In genomic region chr13:43551897-43552456, GRCh38 we compare ENCODE assay signal across 19 cellular contexts.
DNase-seq lines count a peak whose midpoint lies in the region; ATAC-seq and TF ChIP-seq lines count a peak whose summit lies in the region.
"Had no signal": no experiment of that assay in that cellular context is flagged by ENCODE, and none has a peak within 500 bp of the region (broad histone marks: within the 10 kb centered on the region; RNA-seq: fewer than 3 reads in every experiment).

No MANE protein-coding gene starts in this region.

- H4K8ac ChIP-seq in mesendoderm (ENCODE audit: low read depth, low read length), result no peak overlapping the region

- no peak overlapping the region for H2AK5ac ChIP-seq in mesendoderm (ENCODE audit: low read length)

- no peak overlapping the region for H3K23ac ChIP-seq in mesendoderm (ENCODE audit: low read length)

- ATAC-seq in GM19463 (IDR thresholded peaks at IDR 0.05; ENCODE audit: unreplicated experiment) (peak; percentile 77), HG03457 (IDR thresholded peaks at IDR 0.05; ENCODE audit: unreplicated experiment) (no peak)
- no peak for ATAC-seq in activated CD4-positive, CD25-positive, alpha-beta regulatory T cell treated with anti-CD3 and anti-CD28 coated beads, Interleukin-2, amount 50 U/mL, for 24 hours
- ATAC-seq: HepG2, Panc1 had no signal

- no peaks in the 10 kb centered on the region for H3K27me3 ChIP-seq in mesendoderm (ENCODE audit: insufficient read depth, low read length, poor library complexity)
- no peaks in the 10 kb centered on the region for H3K27me3 ChIP-seq in CD8-positive, alpha-beta memory T cell (ENCODE audit: insufficient read depth, low read length, poor library complexity, severe bottlenecking)
- H3K27me3 ChIP-seq: SJCRH30 had no signal

- H2BK15ac ChIP-seq in mesendoderm (replicated peaks; ENCODE audit: low read depth), result peak overlapping the region; percentile 36

- H3K18ac ChIP-seq in mesendoderm (ENCODE audit: low read length), result no peak overlapping the region

- POLR2A ChIA-PET in CD8-positive, alpha-beta memory T cell (lab: Charles Lee), result no interaction called here

- peaks cover 2% of the 10 kb centered on the region for H3K4me1 ChIP-seq in mesendoderm (ENCODE audit: control insufficient read depth, low read depth, low read length)
- no peaks in the 10 kb centered on the region for H3K4me1 ChIP-seq in CD8-positive, alpha-beta memory T cell (ENCODE audit: insufficient read depth, low read length)
- H3K4me1 ChIP-seq: SJCRH30 had no signal

- H3K9ac ChIP-seq in mesendoderm (ENCODE audit: low read length), result no peak overlapping the region

- H3K27ac ChIP-seq in mesendoderm (ENCODE audit: low read depth, low read length), result no peak overlapping the region
- no peak overlapping the region for H3K27ac ChIP-seq in CD8-positive, alpha-beta memory T cell (ENCODE audit: low read depth, low read length)
- H3K27ac ChIP-seq: SJCRH30 had no signal

- H3K9me3 ChIP-seq in CD8-positive, alpha-beta memory T cell (ENCODE audit: low read length), result no peaks in the 10 kb centered on the region
- H3K9me3 ChIP-seq: SJCRH30 had no signal

- no peak overlapping the region for H3K56ac ChIP-seq in mesendoderm (ENCODE audit: low read length)

- no peak for TF ChIP-seq CTCF in Calu3 (IDR thresholded peaks at IDR 0.05; ENCODE audit: unreplicated experiment)

- no peaks in the 10 kb centered on the region for H3K27me3 Mint-ChIP-seq in Calu3 (ENCODE audit: unreplicated experiment)
- H3K27me3 Mint-ChIP-seq in CD8-positive, alpha-beta memory T cell, result peaks cover 3 to 9% of the 10 kb centered on the region in 2 donors

- H3K79me2 ChIP-seq in mesendoderm (ENCODE audit: control insufficient read depth, insufficient read depth, low read length), result no peaks in the 10 kb centered on the region

- no peaks in the 10 kb centered on the region for H3K36me3 ChIP-seq in mesendoderm (ENCODE audit: control insufficient read depth, insufficient read depth, low read length)
- no peaks in the 10 kb centered on the region for H3K36me3 ChIP-seq in CD8-positive, alpha-beta memory T cell (ENCODE audit: insufficient read depth, low read length)
- H3K36me3 ChIP-seq: SJCRH30 had no signal

- H2BK120ac ChIP-seq in mesendoderm (ENCODE audit: low read depth, low read length), result no peak overlapping the region

- no peak overlapping the region for H2BK5ac ChIP-seq in mesendoderm (ENCODE audit: low read length)

- BruUV-seq in Calu3 (replicated peaks; lab: Mats Ljungman, UMichigan), result no TSS peak

- intact Hi-C loops in Calu3 (cut with micrococcal nuclease; ENCODE audit: unreplicated experiment), result no loop called here

- no peaks in the 10 kb centered on the region for H3K36me3 Mint-ChIP-seq in Calu3 (ENCODE audit: insufficient read depth, unreplicated experiment)
- H3K36me3 Mint-ChIP-seq in CD8-positive, alpha-beta memory T cell, result no peaks in the 10 kb centered on the region
- H3K36me3 Mint-ChIP-seq: CD14-positive monocyte had no signal

- CTCF ChIA-PET in Calu3 (lab: Charles Lee), result interaction anchor here (0.8 to 1.4 kb wide), 2 partner anchors 8 to 249 kb away, joined by 3 to 7 read pairs; no protein-coding TSS in a partner anchor
- CTCF ChIA-PET in CD8-positive, alpha-beta memory T cell (lab: Charles Lee), result no interaction called here

- DNase-seq in Calu3 (peak; percentile 21), SW480 (ENCODE audit: low spot score) (peak; percentile 12), mesendoderm (no peak), SKM-1 (lab: John Stamatoyannopoulos, UW; ENCODE audit: unreplicated experiment) (no peak)
- no peak for DNase-seq in CD8-positive, alpha-beta memory T cell
- DNase-seq: 8988T, EL, KBM-7, NCI-H1417, NCI-H187, NCI-H226, NCI-H524, SJCRH30 had no signal

- no peaks in the 10 kb centered on the region for H3K9me3 Mint-ChIP-seq in Calu3 (ENCODE audit: low read depth, unreplicated experiment)
- no peaks in the 10 kb centered on the region for H3K9me3 Mint-ChIP-seq in CD8-positive, alpha-beta memory T cell
- H3K9me3 Mint-ChIP-seq: CD14-positive monocyte had no signal

- H3K79me1 ChIP-seq in mesendoderm (ENCODE audit: low read length), result no peaks in the 10 kb centered on the region

- H3K4me1 Mint-ChIP-seq in Calu3 (ENCODE audit: low read depth, unreplicated experiment), result peaks cover 22% of the 10 kb centered on the region
- H3K4me1 Mint-ChIP-seq in CD8-positive, alpha-beta memory T cell, result peaks cover 0 to 4% (median 0%) of the 10 kb centered on the region in 3 donors
- H3K4me1 Mint-ChIP-seq: CD14-positive monocyte had no signal

- H3K4me3 Mint-ChIP-seq in Calu3 (ENCODE audit: low read depth, unreplicated experiment), result no peak overlapping the region
- no peak overlapping the region for H3K4me3 Mint-ChIP-seq in CD8-positive, alpha-beta memory T cell
- H3K4me3 Mint-ChIP-seq: CD14-positive monocyte had no signal

- no peak overlapping the region for H4K5ac ChIP-seq in mesendoderm (ENCODE audit: low read length)

- H3K4ac ChIP-seq in mesendoderm (ENCODE audit: low read depth, low read length), result no peak overlapping the region

- H3K4me2 ChIP-seq in mesendoderm (ENCODE audit: low read length), result no peak overlapping the region

- H3K27ac Mint-ChIP-seq in Calu3 (ENCODE audit: unreplicated experiment), result peak overlapping the region; percentile 16
- peak overlapping the region in 1 of 8 donors; percentile 66 for H3K27ac Mint-ChIP-seq in CD8-positive, alpha-beta memory T cell
- H3K27ac Mint-ChIP-seq: CD14-positive monocyte had no signal

- WGBS in mesendoderm (ENCODE audit: extremely low coverage, insufficient coverage, low lambda C conversion rate), result no CpG with 5 or more reads among the region's 3 CpGs

- H3K4me3 ChIP-seq in mesendoderm (ENCODE audit: low read length), result no peak overlapping the region
- H3K4me3 ChIP-seq in CD8-positive, alpha-beta memory T cell (ENCODE audit: low read length), result no peak overlapping the region
- H3K4me3 ChIP-seq: SJCRH30 had no signal

Comparison
In these comparisons a context has a peak if more than half of its experiments do, and no peak if none do; other contexts are left out.
1. DNase-seq: peak in Calu3 (single experiment) and SW480 (single experiment); none in mesendoderm (single experiment), SKM-1 (single experiment) and CD8-positive, alpha-beta memory T cell (0 of 5).